4 cellular contexts compared by ENCODE assay signal in the genomic region with DNA sequence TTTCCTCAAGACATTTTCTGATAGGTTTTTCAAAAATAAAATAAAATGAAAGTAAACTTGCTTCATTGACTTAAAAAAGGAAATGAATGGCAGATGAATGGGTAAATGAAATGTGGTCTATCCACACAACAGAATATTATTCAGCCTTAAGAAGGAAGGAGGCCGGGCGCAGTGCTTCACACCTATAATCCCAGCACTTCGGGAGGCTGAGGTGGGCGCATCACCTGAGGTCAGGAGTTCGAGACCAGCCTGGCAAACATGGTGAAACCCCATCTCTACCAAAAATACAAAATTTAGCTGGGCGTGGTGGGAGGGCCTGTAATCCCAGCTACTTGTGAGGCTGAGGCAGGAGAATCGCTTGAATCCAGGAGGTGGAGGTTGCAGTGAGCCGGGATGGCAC. TPM values are rescaled to one million over a fixed set of nuclear protein-coding genes. Genes with fewer than 3 reads are reported as not detected.
"Had no signal": no experiment of that assay in that cellular context is flagged by ENCODE, and none has a peak within 500 bp of the region (broad histone marks: within the 10 kb centered on the region; RNA-seq: fewer than 3 reads in every experiment).

No MANE protein-coding gene starts in this region.

RNA-seq across cellular contexts. Expression of a gene that starts 3.7 kb away (rescaled TPM):
- total RNA-seq: LHCN-M2, PC-3, SJCRH30, SK-MEL-5 had no signal
